In genomic region chr17:64129515-64129764, GRCh38 we compare ENCODE assay signal across 8 cellular contexts. TPM values are rescaled to one million over a fixed set of nuclear protein-coding genes. Genes with fewer than 3 reads are reported as not detected.
DNase-seq lines count a peak whose midpoint lies in the region; ATAC-seq lines count a peak whose summit lies in the region.

No MANE protein-coding gene starts in this region.

- H3K9me3 ChIP-seq in T-helper 17 cell (ENCODE audit: control insufficient read depth, low read length, poor library complexity, severe bottlenecking), result no peaks in the 10 kb centered on the region
- no peaks in the 10 kb centered on the region for H3K9me3 ChIP-seq in right cardiac atrium (ENCODE audit: control insufficient read depth, low read length)

- no peak for DNase-seq in activated CD4-positive, alpha-beta T cell treated with anti-CD3 and anti-CD28 coated beads, Interleukin-2, amount 10 ng/mL, durations not matched to agents 24 days and 14 days
- DNase-seq in activated CD4-positive, alpha-beta T cell treated with anti-CD3 and anti-CD28 coated beads, Interleukin-2, amount 50 U/mL, for 1 hour, result no peak
- no peak for DNase-seq in T-helper 17 cell
- DNase-seq in right cardiac atrium, result no peak
- DNase-seq in Kasumi-1 (lab: John Stamatoyannopoulos, UW), result no peak
- no peak for DNase-seq in NCI-H1092 treated with DMSO at 0.1 percent for 48 hours (lab: John Stamatoyannopoulos, UW)

- ATAC-seq in T-helper 17 cell (no peak), right cardiac atrium (no peak), GM21423 (IDR thresholded peaks at IDR 0.05; ENCODE audit: unreplicated experiment) (no peak)
- no peak for ATAC-seq in stimulated activated memory B cell treated with anti-CD40 and anti-IgM and Interleukin-4, amounts not matched to agents 10 μg/mL and 1 μg/mL and 100 μg/mL, for 72 hours

- intact Hi-C loops in activated CD4-positive, alpha-beta T cell treated with anti-CD3 and anti-CD28 coated beads, Interleukin-2, amount 10 ng/mL, durations not matched to agents 24 days and 14 days (cut with micrococcal nuclease), result no loop called here
- intact Hi-C loops in right cardiac atrium (cut with DNase I), result no loop called here

- H3K27ac Mint-ChIP-seq in activated CD4-positive, alpha-beta T cell treated with anti-CD3 and anti-CD28 coated beads, Interleukin-2, amount 10 ng/mL, durations not matched to agents 24 days and 14 days, result peak overlapping the region; percentile 93
- peak overlapping the region; percentile 89 for H3K27ac Mint-ChIP-seq in T-helper 17 cell
- H3K27ac Mint-ChIP-seq in stimulated activated memory B cell treated with anti-CD40 and anti-IgM and Interleukin-4, amounts not matched to agents 10 μg/mL and 1 μg/mL and 100 μg/mL, for 72 hours, result peak overlapping the region; percentile 87

- no peaks in the 10 kb centered on the region for H3K27me3 ChIP-seq in right cardiac atrium (ENCODE audit: control insufficient read depth, insufficient read depth)

- peak overlapping the region; percentile 86 for H3K4me3 ChIP-seq in right cardiac atrium (ENCODE audit: low read length)

- H3K9me3 Mint-ChIP-seq in activated CD4-positive, alpha-beta T cell treated with anti-CD3 and anti-CD28 coated beads, Interleukin-2, amount 10 ng/mL, durations not matched to agents 24 days and 14 days, result no peaks in the 10 kb centered on the region
- no peaks in the 10 kb centered on the region for H3K9me3 Mint-ChIP-seq in stimulated activated memory B cell treated with anti-CD40 and anti-IgM and Interleukin-4, amounts not matched to agents 10 μg/mL and 1 μg/mL and 100 μg/mL, for 72 hours

- peaks cover 37% of the 10 kb centered on the region for H3K36me3 Mint-ChIP-seq in activated CD4-positive, alpha-beta T cell treated with anti-CD3 and anti-CD28 coated beads, Interleukin-2, amount 10 ng/mL, durations not matched to agents 24 days and 14 days (ENCODE audit: low read depth)
- H3K36me3 Mint-ChIP-seq in T-helper 17 cell (ENCODE audit: low read depth), result no peaks in the 10 kb centered on the region
- peaks cover 3% of the 10 kb centered on the region for H3K36me3 Mint-ChIP-seq in stimulated activated memory B cell treated with anti-CD40 and anti-IgM and Interleukin-4, amounts not matched to agents 10 μg/mL and 1 μg/mL and 100 μg/mL, for 72 hours

- H3K27ac ChIP-seq in right cardiac atrium (ENCODE audit: low read length), result peak overlapping the region; percentile 90

- WGBS in right cardiac atrium, result under 1% methylated on average over 31 of the region's 31 CpGs

- H3K4me1 ChIP-seq in right cardiac atrium (ENCODE audit: control insufficient read depth, insufficient read depth, low read length), result no peaks in the 10 kb centered on the region

- no peaks in the 10 kb centered on the region for H3K27me3 Mint-ChIP-seq in activated CD4-positive, alpha-beta T cell treated with anti-CD3 and anti-CD28 coated beads, Interleukin-2, amount 10 ng/mL, durations not matched to agents 24 days and 14 days
- H3K27me3 Mint-ChIP-seq in T-helper 17 cell, result no peaks in the 10 kb centered on the region
- no peaks in the 10 kb centered on the region for H3K27me3 Mint-ChIP-seq in stimulated activated memory B cell treated with anti-CD40 and anti-IgM and Interleukin-4, amounts not matched to agents 10 μg/mL and 1 μg/mL and 100 μg/mL, for 72 hours

- peaks cover 57% of the 10 kb centered on the region for H3K4me1 Mint-ChIP-seq in activated CD4-positive, alpha-beta T cell treated with anti-CD3 and anti-CD28 coated beads, Interleukin-2, amount 10 ng/mL, durations not matched to agents 24 days and 14 days
- H3K4me1 Mint-ChIP-seq in T-helper 17 cell, result peaks cover 47% of the 10 kb centered on the region
- H3K4me1 Mint-ChIP-seq in stimulated activated memory B cell treated with anti-CD40 and anti-IgM and Interleukin-4, amounts not matched to agents 10 μg/mL and 1 μg/mL and 100 μg/mL, for 72 hours, result peaks cover 42% of the 10 kb centered on the region

- H3K4me3 Mint-ChIP-seq in activated CD4-positive, alpha-beta T cell treated with anti-CD3 and anti-CD28 coated beads, Interleukin-2, amount 10 ng/mL, durations not matched to agents 24 days and 14 days, result peak overlapping the region; percentile 99
- peak overlapping the region; percentile 95 for H3K4me3 Mint-ChIP-seq in T-helper 17 cell
- H3K4me3 Mint-ChIP-seq in stimulated activated memory B cell treated with anti-CD40 and anti-IgM and Interleukin-4, amounts not matched to agents 10 μg/mL and 1 μg/mL and 100 μg/mL, for 72 hours, result peak overlapping the region; percentile 71

RNA-seq across cellular contexts. Expression of gene ERN1, which starts 0.5 kb away (rescaled TPM):
- 41.3 and 52.1 TPM in 2 replicates for total RNA-seq in activated CD4-positive, alpha-beta T cell treated with anti-CD3 and anti-CD28 coated beads, Interleukin-2, amount 10 ng/mL, durations not matched to agents 24 days and 14 days
- total RNA-seq in T-helper 17 cell (100 to 1,000 TPM; 185 to 196 TPM), right cardiac atrium (10 to 100 TPM in 2 of 4 donors, 1 to 10 TPM in 2; 8.9 to 11.4 (median 10.0) TPM)
- 3.3 TPM for polyA plus RNA-seq in right cardiac atrium
